Comparison of ENCODE assay signal across 8 cellular contexts in genomic region chr6:20409427-20409971, GRCh38. TPM values are rescaled to one million over a fixed set of nuclear protein-coding genes. Genes with fewer than 3 reads are reported as not detected.
DNase-seq lines count a peak whose midpoint lies in the region; ATAC-seq and TF ChIP-seq lines count a peak whose summit lies in the region.

No MANE protein-coding gene starts in this region.

- no peaks in the 10 kb centered on the region for H3K9me3 Mint-ChIP-seq in natural killer cell

- no peaks in the 10 kb centered on the region for H3K27me3 ChIP-seq in mesendoderm (ENCODE audit: insufficient read depth, low read length, poor library complexity)
- H3K27me3 ChIP-seq in H7 (ENCODE audit: control insufficient read depth, insufficient read depth, low read length) = no peaks in the 10 kb centered on the region

- no peak for DNase-seq in SK-N-MC (ENCODE audit: low read depth, low spot score)
- no peak for DNase-seq in natural killer cell
- no peak for DNase-seq in mesendoderm
- DNase-seq in H7 = no peak
- no peak for DNase-seq in activated effector memory CD4-positive, alpha-beta T cell treated with Interleukin-2 at 50 U/mL for 16 hours
- DNase-seq in NCI-H510A (lab: John Stamatoyannopoulos, UW) = no peak

- peaks cover 93% of the 10 kb centered on the region for H3K79me2 ChIP-seq in mesendoderm (ENCODE audit: control insufficient read depth, insufficient read depth, low read length)

- ATAC-seq in GM19023 (IDR thresholded peaks at IDR 0.05; ENCODE audit: unreplicated experiment) (peak; percentile 92), HG02798 (IDR thresholded peaks at IDR 0.05; ENCODE audit: poor library complexity, unreplicated experiment) (peak; percentile 90), natural killer cell (peak; percentile 79 to 83 (median 81))

- H3K9ac ChIP-seq in SK-N-MC (ENCODE audit: insufficient read length) (no peak overlapping the region), mesendoderm (ENCODE audit: low read length) (no peak overlapping the region)

- H3K27ac Mint-ChIP-seq in natural killer cell = peak overlapping the region; percentile 84 to 89

- H4K8ac ChIP-seq in mesendoderm (ENCODE audit: low read depth, low read length) = no peak overlapping the region

- H3K79me1 ChIP-seq in mesendoderm (ENCODE audit: low read length) = peaks cover 23% of the 10 kb centered on the region

- no peak overlapping the region for H3K18ac ChIP-seq in mesendoderm (ENCODE audit: low read length)

- WGBS in mesendoderm (ENCODE audit: extremely low coverage, insufficient coverage, low lambda C conversion rate) = no CpG with 5 or more reads among the region's 6 CpGs

- peak overlapping the region; percentile 76 for H3K4me3 Mint-ChIP-seq in natural killer cell

- no peak overlapping the region for H2BK15ac ChIP-seq in mesendoderm (replicated peaks; ENCODE audit: low read depth)

- H3K4me1 Mint-ChIP-seq in natural killer cell = peaks cover 55 to 57% of the 10 kb centered on the region in 2 donors

- no peaks in the 10 kb centered on the region for H3K9me3 ChIP-seq in SK-N-MC (ENCODE audit: low read depth, low read length)

- H3K36me3 ChIP-seq in SK-N-MC (ENCODE audit: insufficient read depth, low read length) = peaks cover 82% of the 10 kb centered on the region
- no peaks in the 10 kb centered on the region for H3K36me3 ChIP-seq in mesendoderm (ENCODE audit: control insufficient read depth, insufficient read depth, low read length)
- peaks cover 1% of the 10 kb centered on the region for H3K36me3 ChIP-seq in H7 (replicated peaks; ENCODE audit: control insufficient read depth, insufficient read depth, low read length)

- no peak overlapping the region for H2BK120ac ChIP-seq in mesendoderm (ENCODE audit: low read depth, low read length)

- 0 out of 2 replicates have a peak overlapping the region, but pooled peaks have one; percentile 7 for H3K27ac ChIP-seq in SK-N-MC
- H3K27ac ChIP-seq in mesendoderm (ENCODE audit: low read depth, low read length) = no peak overlapping the region

- peaks cover 8% of the 10 kb centered on the region for H3K4me1 ChIP-seq in mesendoderm (ENCODE audit: control insufficient read depth, low read depth, low read length)

- H3K23ac ChIP-seq in mesendoderm (ENCODE audit: low read length) = no peak overlapping the region

- no peak overlapping the region for H3K4me2 ChIP-seq in mesendoderm (ENCODE audit: low read length)

- H3K36me3 Mint-ChIP-seq in natural killer cell = no peaks in the 10 kb centered on the region

- intact Hi-C loops in natural killer cell (cut with micrococcal nuclease) = no loop called here

- no peaks in the 10 kb centered on the region for H3K27me3 Mint-ChIP-seq in natural killer cell (ENCODE audit: low read depth in 2 of 2)

- no peak overlapping the region for H3K4ac ChIP-seq in mesendoderm (ENCODE audit: low read depth, low read length)

- no peak for TF ChIP-seq CTCF in natural killer cell (IDR thresholded peaks at IDR 0.05)

- H2BK5ac ChIP-seq in mesendoderm (ENCODE audit: low read length) = no peak overlapping the region

- no peak overlapping the region for H4K5ac ChIP-seq in mesendoderm (ENCODE audit: low read length)

- H3K4me3 ChIP-seq in SK-N-MC (no peak overlapping the region), mesendoderm (ENCODE audit: low read length) (no peak overlapping the region), H7 (ENCODE audit: insufficient read depth, low read depth, low read length) (no peak overlapping the region)

- no peak overlapping the region for H3K56ac ChIP-seq in mesendoderm (ENCODE audit: low read length)

- no peak overlapping the region for H2AK5ac ChIP-seq in mesendoderm (ENCODE audit: low read length)

RNA-seq across cellular contexts. Expression of gene E2F3, which starts 7.8 kb away (rescaled TPM):
- 10 to 100 TPM in 2 of 3 donors, 1 to 10 TPM in 1; 8.2 to 14.7 (median 12.2) TPM for total RNA-seq in natural killer cell
- polyA plus RNA-seq in mesendoderm (2013, experiment 1 of 2) = 34.9 TPM
- 33.1 TPM for polyA plus RNA-seq in mesendoderm (2013, experiment 2 of 2)
- 12.5 and 16.7 TPM in 2 replicates for total RNA-seq in H7 (2014; rRNA removed; shearing (Covaris generic))
